Comparison of ENCODE assay signal across 8 cellular contexts in genomic region chr4:43136752-43137151, GRCh38.
"Had no signal": no experiment of that assay in that cellular context is flagged by ENCODE, and none has a peak within 500 bp of the region (broad histone marks: within the 10 kb centered on the region; RNA-seq: fewer than 3 reads in every experiment).

No MANE protein-coding gene starts in this region.

- DNase-seq: GDM1, GF-D8 had no signal

- FAIRE-seq: G401.6, GM12878, GM12891, GM12892, GM18507, GM19239 had no signal

- H3K4me3 ChIP-seq: GM12878 had no signal

- ATAC-seq: GM12878 had no signal
